Comparison of ENCODE assay signal across 1 cellular context in genomic region chr5:161676109-161676508, GRCh38.
TF ChIP-seq lines count a peak whose summit lies in the region.

No MANE protein-coding gene starts in this region.

TF ChIP-seq in GM23338, 12 proteins besides CTCF, POLR2A, EP300 and RAD21 (continued from another document):
- TF ChIP-seq EZH2phosphoT487 (IDR thresholded peaks at IDR 0.05; ENCODE audit: unreplicated experiment) = no peak
TF ChIP-seq in GM23338: peak in this region for 0.
